Comparison of ENCODE assay signal across 15 cellular contexts in the genomic region with DNA sequence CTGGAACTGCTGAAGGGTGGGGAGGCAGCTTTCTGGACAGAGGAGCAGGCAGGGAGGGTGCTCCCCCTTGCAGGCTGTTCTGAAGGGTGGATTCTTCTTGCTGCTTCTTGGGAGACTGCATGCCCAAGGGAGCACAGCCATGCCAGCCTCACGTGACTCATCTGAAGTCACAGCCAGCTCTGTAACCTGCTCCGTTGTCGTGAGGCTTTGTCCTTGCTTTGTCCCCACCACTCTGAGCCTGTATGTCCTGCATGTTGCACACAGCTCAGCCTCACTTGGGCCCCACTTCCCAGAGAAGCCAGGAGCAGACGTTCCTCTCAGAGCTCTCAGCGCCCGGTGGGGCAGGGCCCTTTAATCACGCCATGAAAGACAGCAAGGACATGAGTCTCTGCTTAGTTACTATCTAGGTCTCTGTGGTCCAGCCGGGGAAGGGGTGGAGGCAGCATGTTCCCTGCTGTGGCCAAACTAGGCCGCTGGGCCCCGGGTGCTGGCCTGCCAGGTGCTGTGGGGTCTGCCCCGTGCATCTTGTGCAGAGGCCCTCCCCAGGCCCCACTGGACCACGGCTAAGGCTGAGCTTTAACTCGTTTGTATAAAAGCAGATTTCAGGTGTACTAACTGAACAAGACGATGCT.
A peak's percentile ranks its signal among the peaks of the same experiment; 100 is the strongest.
DNase-seq lines count a peak whose midpoint lies in the region; ATAC-seq and TF ChIP-seq lines count a peak whose summit lies in the region.
"Had no signal": no experiment of that assay in that cellular context is flagged by ENCODE, and none has a peak within 500 bp of the region (broad histone marks: within the 10 kb centered on the region; RNA-seq: fewer than 3 reads in every experiment).

No MANE protein-coding gene starts in this region.

- H4K20me1 ChIP-seq in IMR-90 (ENCODE audit: insufficient read depth, low read length) = no peaks in the 10 kb centered on the region

- H3K9me3 ChIP-seq in IMR-90 (ENCODE audit: control insufficient read depth, insufficient read depth, low read length) (no peaks in the 10 kb centered on the region), adipocyte (ENCODE audit: control insufficient read depth, low read length) (no peaks in the 10 kb centered on the region), left ventricle myocardium inferior (replicated peaks) (no peaks in the 10 kb centered on the region)
- H3K9me3 ChIP-seq: neutrophil had no signal

- no peak for TF ChIP-seq RAD21 in IMR-90 (IDR thresholded peaks at IDR 0.05; ENCODE audit: low read length)

- H3K27me3 ChIP-seq in IMR-90 (ENCODE audit: control insufficient read depth, insufficient read depth, low read length) = no peaks in the 10 kb centered on the region
- peaks cover 4% of the 10 kb centered on the region for H3K27me3 ChIP-seq in adipocyte (replicated peaks; ENCODE audit: control insufficient read depth, insufficient read depth, low read length)
- no peaks in the 10 kb centered on the region for H3K27me3 ChIP-seq in left ventricle myocardium inferior (ENCODE audit: low read depth)
- H3K27me3 ChIP-seq: hepatocyte, neutrophil had no signal

- no peaks in the 10 kb centered on the region; a peak in 1 of 4 replicates for H3K79me1 ChIP-seq in IMR-90 (ENCODE audit: low read depth in 1 of 2, low read length in 2 of 2)

- H3K9ac ChIP-seq in IMR-90 (ENCODE audit: low read depth, low read length) (no peak overlapping the region), adipocyte (ENCODE audit: low read length) (peak overlapping the region; percentile 27)

- DNase-seq in IMR-90 = no peak
- DNase-seq in adipocyte (ENCODE audit: low read depth) = no peak
- no peak for DNase-seq in left ventricle myocardium inferior
- peak; percentile 48 for DNase-seq in sciatic nerve (ENCODE audit: low spot score)
- DNase-seq in NCI-H1417 (lab: John Stamatoyannopoulos, UW) = no peak
- DNase-seq in activated CD8-positive, alpha-beta memory T cell treated with anti-CD3 and anti-CD28 coated beads for 24 hours = no peak
- DNase-seq: CD8-positive, alpha-beta memory T cell; effector CD4-positive, alpha-beta T cell; NCI-H2029; stimulated activated CD4-positive, alpha-beta T cell treated with anti-CD3 and anti-CD28 coated beads, Interleukin-2, amount 100 ng/mL, for 24 hours had no signal

- peak overlapping the region; percentile 79 for H3K4ac ChIP-seq in IMR-90 (ENCODE audit: low read depth, low read length)

- no peak overlapping the region for H3K4me3 ChIP-seq in IMR-90 (ENCODE audit: insufficient read depth, low read depth, low read length)
- H3K4me3 ChIP-seq in adipocyte (ENCODE audit: low read length) = no peak overlapping the region
- H3K4me3 ChIP-seq in left ventricle myocardium inferior = no peak overlapping the region
- H3K4me3 ChIP-seq: hepatocyte, SK-N-MC had no signal

- intact Hi-C loops in IMR-90 (cut with micrococcal nuclease) (loop anchor here (1.0 kb wide), 1 partner anchor 129 kb away; no protein-coding TSS in a partner anchor), left ventricle myocardium inferior (cut with micrococcal nuclease) (no loop called here), sciatic nerve (cut with DNase I) (loop anchor here (2.0 kb wide), 1 partner anchor 66 kb away; no protein-coding TSS in a partner anchor)

- peak overlapping the region; percentile 58 for H2BK5ac ChIP-seq in IMR-90 (ENCODE audit: low read depth, low read length, poor library complexity, severe bottlenecking)

- H2AK9ac ChIP-seq in IMR-90 (replicated peaks; ENCODE audit: low read depth, low read length, poor library complexity) = peak overlapping the region; percentile 92

- peak overlapping the region; percentile 83 for H2BK120ac ChIP-seq in IMR-90 (ENCODE audit: low read depth, low read length)

- POLR2A ChIA-PET in IMR-90 (lab: Charles Lee; ENCODE audit: unreplicated experiment) = no interaction called here

- peak overlapping the region; percentile 51 for H3K14ac ChIP-seq in IMR-90 (replicated peaks; ENCODE audit: low read depth, low read length)

- dilution Hi-C loops in IMR-90 (cut with HindIII; ENCODE audit: low sequenced_read_pairs, unreplicated experiment) = no loop called here

- H3K36me3 ChIP-seq in IMR-90 (ENCODE audit: control insufficient read depth, insufficient read depth, low read length) (no peaks in the 10 kb centered on the region), adipocyte (ENCODE audit: control insufficient read depth, insufficient read depth, low read length, severe bottlenecking) (no peaks in the 10 kb centered on the region), left ventricle myocardium inferior (no peaks in the 10 kb centered on the region)
- H3K36me3 ChIP-seq: neutrophil had no signal

- peak overlapping the region; percentile 72; the same call in 1 of the 3 replicates for H2BK15ac ChIP-seq in IMR-90 (ENCODE audit: low read depth, low read length)

- H3K27ac ChIP-seq in IMR-90 (ENCODE audit: insufficient read depth, low read length) (no peak overlapping the region), left ventricle myocardium inferior (replicated peaks) (peak overlapping the region; percentile 40)
- H3K27ac ChIP-seq: hepatocyte, SK-N-MC had no signal

- peaks cover 16% of the 10 kb centered on the region for H3K4me1 ChIP-seq in IMR-90 (ENCODE audit: control insufficient read depth, insufficient read depth, low read length)
- peaks cover 22% of the 10 kb centered on the region for H3K4me1 ChIP-seq in adipocyte (ENCODE audit: control insufficient read depth, insufficient read depth, low read length)
- peaks cover 18% of the 10 kb centered on the region for H3K4me1 ChIP-seq in left ventricle myocardium inferior

- 83% methylated on average over 6 of the region's 14 CpGs; no CpG with 5 or more reads in 1 of the 2 experiments for WGBS in IMR-90 (ENCODE audit: extremely low coverage in 2 of 2, insufficient read length in 1 of 2), 2 experiments

- ATAC-seq in IMR-90 (ENCODE audit: low read depth) (no peak), sciatic nerve (no peak), GM21423 (IDR thresholded peaks at IDR 0.05; ENCODE audit: unreplicated experiment) (no peak), GM21825 (IDR thresholded peaks at IDR 0.05; ENCODE audit: unreplicated experiment) (no peak)

- H2AK5ac ChIP-seq in IMR-90 (ENCODE audit: low read depth, low read length) = peak overlapping the region; percentile 96

- CTCF ChIA-PET in IMR-90 (lab: Yijun Ruan, JAX) = interaction anchor here (0.8 to 1.6 kb wide), 4 partner anchors 72 to 132 kb away, joined by 3 to 6 read pairs (median 3); partner anchors contain the start of gene FAM20C

- H3K9me1 ChIP-seq in IMR-90 (ENCODE audit: insufficient read depth, low read length) = peaks cover 16% of the 10 kb centered on the region

- H2AFZ ChIP-seq in IMR-90 (replicated peaks; ENCODE audit: low read length, poor library complexity) = peak overlapping the region; percentile 39
- H2AFZ ChIP-seq: hepatocyte had no signal

- H2BK20ac ChIP-seq in IMR-90 (ENCODE audit: low read depth, low read length) = peak overlapping the region; percentile 86

- no peak overlapping the region for H3K4me2 ChIP-seq in IMR-90 (ENCODE audit: low read depth, low read length)
- H3K4me2 ChIP-seq: hepatocyte had no signal

- in situ Hi-C loops in IMR-90 (cut with MboI; ENCODE audit: low sequenced_read_pairs) = no loop called here

- no peak for TF ChIP-seq CTCF in IMR-90 (conservative IDR thresholded peaks at IDR 0.05; ENCODE audit: low read depth, low read length)
- TF ChIP-seq CTCF in left ventricle myocardium inferior (IDR thresholded peaks at IDR 0.05; ENCODE audit: borderline replicate concordance) = no peak

- no TSS peak for BruUV-seq in IMR-90 (replicated peaks; lab: Mats Ljungman, UMichigan)

- H3K18ac ChIP-seq in IMR-90 (ENCODE audit: low read depth, low read length) = peak overlapping the region; percentile 11; the same call in 1 of the 2 replicates

- H3K23ac ChIP-seq in IMR-90 (ENCODE audit: low read depth, low read length) = peak overlapping the region; percentile 38; the same call in 1 of the 2 replicates

- H4K91ac ChIP-seq in IMR-90 (ENCODE audit: insufficient read depth, low read depth, low read length) = peak overlapping the region; percentile 55

- no peak overlapping the region; the same call in 1 of the 2 replicates for H4K5ac ChIP-seq in IMR-90 (ENCODE audit: low read depth, low read length)

- TF ChIP-seq POLR2A in IMR-90 (IDR thresholded peaks at IDR 0.05; ENCODE audit: low read depth, low read length) = no peak

- peak overlapping the region in 1 of 2 experiments; percentile 57; a peak in 1 of 4 replicates for H4K8ac ChIP-seq in IMR-90 (ENCODE audit: low read depth in 2 of 2, low read length in 2 of 2)

- H3K56ac ChIP-seq in IMR-90 (ENCODE audit: extremely low read depth, insufficient read depth, low read length) = no peak overlapping the region

TF ChIP-seq in IMR-90, 13 proteins besides CTCF, POLR2A, EP300 and RAD21:
- no peak for TF ChIP-seq NFE2L2 (IDR thresholded peaks at IDR 0.05; ENCODE audit: low read depth, low read length)
- TF ChIP-seq RFX5 (IDR thresholded peaks at IDR 0.05; ENCODE audit: low read depth, low read length) = no peak
- no peak for TF ChIP-seq BHLHE40 (IDR thresholded peaks at IDR 0.05; ENCODE audit: low read depth, low read length)
- TF ChIP-seq ELK1 (IDR thresholded peaks at IDR 0.05; ENCODE audit: borderline replicate concordance, low read depth, low read length) = no peak
- no peak for TF ChIP-seq FOS (IDR thresholded peaks at IDR 0.05; ENCODE audit: low read depth, low read length)
- no peak for TF ChIP-seq SMC3 (IDR thresholded peaks at IDR 0.05; ENCODE audit: low read depth, low read length)
